8 cellular contexts compared by ENCODE assay signal in the genomic region with DNA sequence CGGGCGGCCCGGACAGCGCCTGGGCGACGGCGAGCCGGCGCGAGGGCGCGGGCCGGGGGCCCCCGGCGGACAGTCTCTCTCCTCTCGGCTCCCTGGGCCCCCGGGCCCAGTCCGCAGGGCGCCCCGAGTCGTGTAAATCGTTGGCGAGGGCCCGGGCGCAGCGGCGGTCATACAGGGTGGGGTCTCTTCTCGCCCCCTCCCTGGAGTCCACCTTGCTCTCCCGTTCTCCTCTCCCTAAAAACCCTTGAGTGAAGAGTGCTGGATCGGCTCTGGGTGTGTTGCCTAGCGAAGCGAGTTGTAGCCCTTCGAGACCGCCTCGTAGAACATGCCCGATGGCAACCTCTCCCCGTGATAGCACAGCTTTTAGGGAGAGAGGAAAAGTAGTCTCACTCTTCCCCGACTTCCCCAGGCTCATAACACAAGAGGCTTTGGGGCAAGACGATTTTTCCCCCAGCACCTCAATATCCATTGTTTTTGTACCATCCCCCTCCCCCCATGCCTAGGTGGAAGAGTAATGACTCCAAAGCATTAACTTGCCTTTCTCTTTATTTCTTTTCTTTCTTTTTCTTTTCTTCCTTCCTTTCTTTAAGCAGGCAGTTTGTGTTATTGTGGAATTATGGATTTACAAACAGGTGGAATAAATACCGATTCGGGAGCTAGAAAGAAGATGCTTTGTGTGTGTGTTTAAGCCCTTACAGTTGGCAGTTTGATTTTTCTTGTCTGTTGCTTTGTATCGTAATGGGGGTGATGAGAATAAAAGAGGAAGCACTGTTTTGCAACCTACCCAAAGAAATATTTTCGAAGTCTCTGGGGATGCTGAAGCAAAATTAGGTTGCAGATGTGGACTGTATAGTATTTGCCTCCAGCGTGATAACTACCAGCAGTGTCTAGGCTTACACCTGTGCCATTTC. TPM values are rescaled to one million over a fixed set of nuclear protein-coding genes. Genes with fewer than 3 reads are reported as not detected.
DNase-seq lines count a peak whose midpoint lies in the region; ATAC-seq and TF ChIP-seq lines count a peak whose summit lies in the region.

No MANE protein-coding gene starts in this region.

- peak; percentile 48 for ATAC-seq in GM18517 (IDR thresholded peaks at IDR 0.05; ENCODE audit: unreplicated experiment)
- peak; percentile 16 for ATAC-seq in HG02970 (IDR thresholded peaks at IDR 0.05; ENCODE audit: low FRiP score, unreplicated experiment)
- no peak for ATAC-seq in natural killer cell

- DNase-seq in Ammon's horn (ENCODE audit: low spot score) (peak; percentile 49), NCI-H345 (lab: John Stamatoyannopoulos, UW) (peak; percentile 43), fibroblast of peridontal ligament (ENCODE audit: extremely low read depth) (peak; percentile 76), natural killer cell (peak; percentile 25), COLO829 (ENCODE audit: low spot score) (no peak)
- peak; percentile 69 for DNase-seq in activated CD8-positive, alpha-beta memory T cell treated with anti-CD3 and anti-CD28 coated beads, Interleukin-2, amount 50 U/mL, for 48 hours

- H3K4me1 Mint-ChIP-seq in natural killer cell, result peaks cover 41 to 53% of the 10 kb centered on the region in 2 donors

- H3K9me3 Mint-ChIP-seq in natural killer cell, result no peaks in the 10 kb centered on the region

- H3K27ac Mint-ChIP-seq in natural killer cell, result peak overlapping the region; percentile 99 to 100

- no peak for TF ChIP-seq CTCF in natural killer cell (IDR thresholded peaks at IDR 0.05)

- peak overlapping the region; percentile 97 for H3K4me3 Mint-ChIP-seq in natural killer cell

- intact Hi-C loops in natural killer cell (cut with micrococcal nuclease), result loop anchor here (1.0 to 10.0 kb wide), 4 partner anchors 48 to 615 kb away; partner anchors contain the start of gene SMNDC1

- H3K27me3 Mint-ChIP-seq in natural killer cell (ENCODE audit: low read depth in 2 of 2), result no peaks in the 10 kb centered on the region

- no peaks in the 10 kb centered on the region for H3K36me3 Mint-ChIP-seq in natural killer cell

RNA-seq across cellular contexts. Expression of gene SHOC2, which starts 0.8 kb away (rescaled TPM):
- 10 to 100 TPM; 81.8 to 87.6 (median 85.7) TPM for total RNA-seq in natural killer cell

RNA-seq across cellular contexts. Expression of gene BBIP1, which starts 1.2 kb away (rescaled TPM):
- total RNA-seq in natural killer cell, result 10 to 100 TPM; 27.2 to 58.6 (median 27.7) TPM

RNA-seq across cellular contexts. Expression of gene PDCD4, which starts 48.5 kb away (rescaled TPM):
- total RNA-seq in natural killer cell, result 100 to 1,000 TPM; 199 to 241 (median 222) TPM

Comparison
In these comparisons a context has a peak if more than half of its experiments do, and no peak if none do; other contexts are left out.
1. ATAC-seq: peak in GM18517 (single experiment) and HG02970 (single experiment); none in natural killer cell (0 of 3).